Comparison of ENCODE assay signal across 10 cellular contexts in the genomic region with DNA sequence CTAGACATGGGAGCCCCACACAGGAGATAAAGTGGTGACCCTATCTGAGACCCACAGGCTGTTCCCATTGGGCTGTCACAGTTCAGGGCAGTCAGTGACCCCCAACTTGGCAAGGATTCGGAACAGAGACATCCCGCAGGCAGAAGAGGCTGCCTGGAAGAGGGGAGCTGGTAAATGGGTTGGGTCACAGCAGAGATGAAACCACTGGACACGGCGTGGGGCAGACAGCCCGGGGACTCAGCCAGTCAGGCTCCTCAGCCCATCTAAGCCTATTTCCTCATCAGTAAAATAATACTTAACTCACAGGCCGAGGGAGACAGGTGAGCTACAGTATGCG. TPM values are rescaled to one million over a fixed set of nuclear protein-coding genes. Genes with fewer than 3 reads are reported as not detected.
DNase-seq lines count a peak whose midpoint lies in the region; ATAC-seq and TF ChIP-seq lines count a peak whose summit lies in the region.
"Had no signal": no experiment of that assay in that cellular context is flagged by ENCODE, and none has a peak within 500 bp of the region (broad histone marks: within the 10 kb centered on the region; RNA-seq: fewer than 3 reads in every experiment).

No MANE protein-coding gene starts in this region.

- H3K18ac ChIP-seq in mesenchymal stem cell (ENCODE audit: low read depth in 1 of 2, low read length in 2 of 2), result no peak overlapping the region

- POLR2A ChIA-PET in activated naive CD8-positive, alpha-beta T cell treated with anti-CD3 and anti-CD28 coated beads, Interleukin-2, amount 10 ng/mL, durations not matched to agents 7 days and 5 days (lab: Charles Lee), result interaction anchor here (0.7 to 0.8 kb wide), 2 partner anchors 9 to 593 kb away, joined by 3 read pairs; partner anchors contain the start of gene ANP32A

- H2AK5ac ChIP-seq in mesenchymal stem cell (ENCODE audit: low read length, severe bottlenecking), result no peak overlapping the region

- H3K79me1 ChIP-seq in mesenchymal stem cell (replicated peaks; ENCODE audit: low read length, poor library complexity, severe bottlenecking), result peaks cover 15% of the 10 kb centered on the region

- ATAC-seq in activated naive CD8-positive, alpha-beta T cell treated with anti-CD3 and anti-CD28 coated beads, Interleukin-2, amount 10 ng/mL, durations not matched to agents 7 days and 5 days (ENCODE audit: low read depth), result no peak
- ATAC-seq: psoas muscle had no signal

- H4K20me1 ChIP-seq in BLaER1, result no peaks in the 10 kb centered on the region

- H2BK5ac ChIP-seq in mesenchymal stem cell (ENCODE audit: low read depth, low read length, poor library complexity, severe bottlenecking), result no peak overlapping the region

- peak overlapping the region; percentile 86 for H3K4me3 ChIP-seq in BLaER1
- peak overlapping the region; percentile 93 for H3K4me3 ChIP-seq in HFF-Myc (replicated peaks; ENCODE audit: low read depth, low read length)
- H3K4me3 ChIP-seq in mesenchymal stem cell (ENCODE audit: insufficient read depth in 1 of 2, low read depth in 1 of 2, low read length in 2 of 2), result peak overlapping the region in 1 of 2 experiments; percentile 93

- WGBS in mesenchymal stem cell, result 93% methylated on average over 7 of the region's 7 CpGs

- TF ChIP-seq CTCF in HFF-Myc (IDR thresholded peaks at IDR 0.05; ENCODE audit: low read depth, low read length, missing control alignments), result no peak

- H3K36me3 Mint-ChIP-seq in activated naive CD8-positive, alpha-beta T cell treated with anti-CD3 and anti-CD28 coated beads, Interleukin-2, amount 10 ng/mL, durations not matched to agents 7 days and 5 days, result peaks cover 6% of the 10 kb centered on the region

- peak overlapping the region in 1 of 2 experiments; percentile 5 for H3K4ac ChIP-seq in mesenchymal stem cell (ENCODE audit: low read depth in 1 of 2, low read length in 2 of 2)

- H3K27ac ChIP-seq in BLaER1 (peak overlapping the region; percentile 100), mesenchymal stem cell (ENCODE audit: low read length, poor library complexity, severe bottlenecking) (no peak overlapping the region)
- H3K27ac ChIP-seq: psoas muscle had no signal

- peak overlapping the region; percentile 90 for H3K4me3 Mint-ChIP-seq in activated naive CD8-positive, alpha-beta T cell treated with anti-CD3 and anti-CD28 coated beads, Interleukin-2, amount 10 ng/mL, durations not matched to agents 7 days and 5 days

- no peak for DNase-seq in HFF-Myc (ENCODE audit: extremely low read depth, low read depth)
- DNase-seq in activated naive CD8-positive, alpha-beta T cell treated with anti-CD3 and anti-CD28 coated beads, Interleukin-2, amount 10 ng/mL, durations not matched to agents 7 days and 5 days, result no peak
- no peak for DNase-seq in mesenchymal stem cell
- DNase-seq in A172 (ENCODE audit: low spot score), result no peak
- DNase-seq in HuH-7 (ENCODE audit: low spot score), result no peak
- no peak for DNase-seq in foreskin melanocyte
- no peak for DNase-seq in ACHN
- DNase-seq: NCI-H1105 had no signal

- H3K4me2 ChIP-seq in BLaER1 (peak overlapping the region; percentile 94), mesenchymal stem cell (ENCODE audit: low read length, poor library complexity, severe bottlenecking) (no peak overlapping the region)

- H3K14ac ChIP-seq in mesenchymal stem cell (ENCODE audit: low read length in 2 of 2), result no peak overlapping the region

- H3K23ac ChIP-seq in mesenchymal stem cell (ENCODE audit: low read length in 2 of 2), result peak overlapping the region in 1 of 2 experiments; percentile 19

- H2BK15ac ChIP-seq in mesenchymal stem cell (ENCODE audit: low read depth, poor library complexity, severe bottlenecking), result peak overlapping the region; percentile 12

- peaks cover 45% of the 10 kb centered on the region for H3K4me1 Mint-ChIP-seq in activated naive CD8-positive, alpha-beta T cell treated with anti-CD3 and anti-CD28 coated beads, Interleukin-2, amount 10 ng/mL, durations not matched to agents 7 days and 5 days

- peaks cover 3% of the 10 kb centered on the region for H3K27me3 Mint-ChIP-seq in activated naive CD8-positive, alpha-beta T cell treated with anti-CD3 and anti-CD28 coated beads, Interleukin-2, amount 10 ng/mL, durations not matched to agents 7 days and 5 days

- H3K9me3 Mint-ChIP-seq in activated naive CD8-positive, alpha-beta T cell treated with anti-CD3 and anti-CD28 coated beads, Interleukin-2, amount 10 ng/mL, durations not matched to agents 7 days and 5 days, result no peaks in the 10 kb centered on the region

- in situ Hi-C loops in ACHN (cut with HindIII; ENCODE audit: low pct_ligation_motif_present, low pct_unique_long_range_greater_than_20kb, low sequenced_read_pairs), result no loop called here

- H3K27me3 ChIP-seq in BLaER1, result no peaks in the 10 kb centered on the region
- no peaks in the 10 kb centered on the region for H3K27me3 ChIP-seq in mesenchymal stem cell (ENCODE audit: control insufficient read depth in 1 of 2, insufficient read depth in 1 of 2, low read length in 2 of 2)

- H2BK12ac ChIP-seq in mesenchymal stem cell (ENCODE audit: low read length in 2 of 2), result no peak overlapping the region

- no peak overlapping the region for H2AFZ ChIP-seq in mesenchymal stem cell (ENCODE audit: low read depth, low read length)

- peaks cover 3% of the 10 kb centered on the region; the same call in 1 of the 2 replicates for H3K9me3 ChIP-seq in BLaER1
- H3K9me3 ChIP-seq in mesenchymal stem cell (ENCODE audit: control insufficient read depth, low read length), result no peaks in the 10 kb centered on the region
- H3K9me3 ChIP-seq: psoas muscle had no signal

- H4K91ac ChIP-seq in mesenchymal stem cell (ENCODE audit: low read length), result no peak overlapping the region

- H2BK120ac ChIP-seq in mesenchymal stem cell (ENCODE audit: low read depth, low read length), result no peak overlapping the region

- H4K8ac ChIP-seq in mesenchymal stem cell (ENCODE audit: low read length), result no peak overlapping the region

- H3K27ac Mint-ChIP-seq in activated naive CD8-positive, alpha-beta T cell treated with anti-CD3 and anti-CD28 coated beads, Interleukin-2, amount 10 ng/mL, durations not matched to agents 7 days and 5 days, result peak overlapping the region; percentile 18

- peaks cover 90% of the 10 kb centered on the region for H3K4me1 ChIP-seq in BLaER1
- H3K4me1 ChIP-seq in mesenchymal stem cell (ENCODE audit: control insufficient read depth, insufficient read depth, low read depth, low read length), result peaks cover 24% of the 10 kb centered on the region

- H3K36me3 ChIP-seq in BLaER1, result no peaks in the 10 kb centered on the region; the same call in 1 of the 2 replicates
- no peaks in the 10 kb centered on the region for H3K36me3 ChIP-seq in mesenchymal stem cell (ENCODE audit: control insufficient read depth in 1 of 2, insufficient read depth in 2 of 2, low read depth in 1 of 2, low read length in 2 of 2)

- H3K9ac ChIP-seq in BLaER1, result peak overlapping the region; percentile 98
- peak overlapping the region; percentile 92 for H3K9ac ChIP-seq in mesenchymal stem cell (ENCODE audit: low read length)

RNA-seq across cellular contexts. Expression of gene CLN6, which starts 1.8 kb away (rescaled TPM):
- total RNA-seq in activated naive CD8-positive, alpha-beta T cell treated with anti-CD3 and anti-CD28 coated beads, Interleukin-2, amount 10 ng/mL, durations not matched to agents 7 days and 5 days, result 10 to 100 TPM; 38.4 to 42.1 TPM
- 23.5 TPM for polyA plus RNA-seq in mesenchymal stem cell (2013, experiment 1 of 2)
- polyA plus RNA-seq in mesenchymal stem cell (2013, experiment 2 of 2), result 23.2 TPM
- 22.8 and 26.1 TPM in 2 replicates for total RNA-seq in A172 (2014; rRNA removed; shearing (Covaris generic))

RNA-seq across cellular contexts. Expression of gene CALML4, which starts 22.6 kb away (rescaled TPM):
- total RNA-seq in activated naive CD8-positive, alpha-beta T cell treated with anti-CD3 and anti-CD28 coated beads, Interleukin-2, amount 10 ng/mL, durations not matched to agents 7 days and 5 days, result 10 to 100 TPM; 10.3 to 12.2 TPM
- 5.0 TPM for polyA plus RNA-seq in mesenchymal stem cell (2013, experiment 1 of 2)
- polyA plus RNA-seq in mesenchymal stem cell (2013, experiment 2 of 2), result 3.7 TPM
- total RNA-seq in A172 (2014; rRNA removed; shearing (Covaris generic)), result 1.4 and 5.2 TPM in 2 replicates

RNA-seq across cellular contexts. Expression of gene FEM1B, which starts 49.8 kb away (rescaled TPM):
- total RNA-seq in activated naive CD8-positive, alpha-beta T cell treated with anti-CD3 and anti-CD28 coated beads, Interleukin-2, amount 10 ng/mL, durations not matched to agents 7 days and 5 days, result 10 to 100 TPM; 51.9 to 54.0 TPM
- polyA plus RNA-seq in mesenchymal stem cell (2013, experiment 1 of 2), result 28.3 TPM
- polyA plus RNA-seq in mesenchymal stem cell (2013, experiment 2 of 2), result 28.2 TPM
- 24.7 and 26.9 TPM in 2 replicates for total RNA-seq in A172 (2014; rRNA removed; shearing (Covaris generic))
